In the genomic region with DNA sequence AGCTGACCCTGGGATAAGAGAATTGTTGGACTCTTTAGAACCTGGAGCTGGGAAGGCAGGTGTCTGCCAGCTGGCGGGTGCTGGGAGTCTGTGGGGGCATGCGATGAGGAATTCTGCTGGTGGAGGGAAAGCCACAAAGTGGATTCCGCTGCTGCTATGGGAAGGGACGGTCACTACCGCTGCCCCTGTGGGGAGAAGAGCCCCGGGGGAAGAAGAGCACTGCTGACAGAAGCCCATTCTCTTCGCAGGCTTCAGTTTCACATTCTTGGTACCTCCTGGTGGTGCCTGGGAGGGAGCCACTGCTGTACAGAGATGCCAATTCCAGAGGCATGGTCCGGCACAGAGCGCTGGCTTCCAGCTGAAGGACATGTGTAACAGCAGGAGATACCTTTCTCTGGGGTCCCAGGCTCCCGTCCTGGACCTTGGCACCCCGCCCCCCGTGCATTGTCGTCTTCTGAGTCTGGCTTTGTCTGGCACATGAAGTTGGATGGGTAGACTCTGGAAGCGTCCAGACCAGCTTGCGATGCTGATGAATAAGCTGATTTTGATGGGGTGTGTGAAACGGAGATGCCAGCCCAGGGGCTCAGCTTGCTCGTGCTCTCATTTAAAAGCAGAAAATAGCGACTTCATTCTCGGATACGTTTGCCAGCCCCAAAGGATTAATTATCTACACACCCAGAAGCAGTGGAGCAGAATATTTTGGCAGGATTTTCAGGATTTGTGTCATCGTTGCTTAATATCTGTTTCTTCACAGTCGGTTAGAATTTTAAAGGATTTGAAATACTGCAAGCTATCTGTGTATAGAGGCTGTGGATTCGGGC, we compare ENCODE assay signal across 2 cellular contexts.
TF ChIP-seq lines count a peak whose summit lies in the region.

No MANE protein-coding gene starts in this region.

TF ChIP-seq in IMR-90, 13 proteins besides CTCF, POLR2A, EP300 and RAD21:
- TF ChIP-seq SMC3 (IDR thresholded peaks at IDR 0.05; ENCODE audit: low read depth, low read length) (no peak), FOS (IDR thresholded peaks at IDR 0.05; ENCODE audit: low read depth, low read length) (no peak), MAZ (IDR thresholded peaks at IDR 0.05; ENCODE audit: borderline replicate concordance, low read depth, low read length) (no peak), CHD1 (IDR thresholded peaks at IDR 0.05; ENCODE audit: low read depth, low read length) (no peak), NFE2L2 (IDR thresholded peaks at IDR 0.05; ENCODE audit: low read depth, low read length) (no peak), ELK1 (IDR thresholded peaks at IDR 0.05; ENCODE audit: borderline replicate concordance, low read depth, low read length) (no peak), BHLHE40 (IDR thresholded peaks at IDR 0.05; ENCODE audit: low read depth, low read length) (no peak), RFX5 (IDR thresholded peaks at IDR 0.05; ENCODE audit: low read depth, low read length) (no peak), MXI1 (IDR thresholded peaks at IDR 0.05; ENCODE audit: borderline replicate concordance, low read depth, low read length) (no peak), RCOR1 (IDR thresholded peaks at IDR 0.05; ENCODE audit: insufficient replicate concordance, low read length) (no peak), USF2 (IDR thresholded peaks at IDR 0.05; ENCODE audit: low read depth, low read length) (no peak), CEBPB (IDR thresholded peaks at IDR 0.05; ENCODE audit: low read depth, low read length) (no peak), MAFK (IDR thresholded peaks at IDR 0.05; ENCODE audit: low read depth, low read length) (no peak)

TF ChIP-seq in HepG2, 621 proteins besides CTCF, POLR2A, EP300 and RAD21 (continues in another document):
- TF ChIP-seq, protein P1, sequence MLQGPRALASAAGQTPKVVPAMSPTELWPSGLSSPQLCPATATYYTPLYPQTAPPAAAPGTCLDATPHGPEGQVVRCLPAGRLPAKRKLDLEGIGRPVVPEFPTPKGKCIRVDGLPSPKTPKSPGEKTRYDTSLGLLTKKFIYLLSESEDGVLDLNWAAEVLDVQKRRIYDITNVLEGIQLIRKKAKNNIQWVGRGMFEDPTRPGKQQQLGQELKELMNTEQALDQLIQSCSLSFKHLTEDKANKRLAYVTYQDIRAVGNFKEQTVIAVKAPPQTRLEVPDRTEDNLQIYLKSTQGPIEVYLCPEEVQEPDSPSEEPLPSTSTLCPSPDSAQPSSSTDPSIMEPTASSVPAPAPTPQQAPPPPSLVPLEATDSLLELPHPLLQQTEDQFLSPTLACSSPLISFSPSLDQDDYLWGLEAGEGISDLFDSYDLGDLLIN (CRISPR knock-in tag; IDR thresholded peaks at IDR 0.05; ENCODE audit: borderline replicate concordance) = 0 out of 2 replicates have a peak, but pooled peaks have one; percentile 36
- TF ChIP-seq, protein P2, sequence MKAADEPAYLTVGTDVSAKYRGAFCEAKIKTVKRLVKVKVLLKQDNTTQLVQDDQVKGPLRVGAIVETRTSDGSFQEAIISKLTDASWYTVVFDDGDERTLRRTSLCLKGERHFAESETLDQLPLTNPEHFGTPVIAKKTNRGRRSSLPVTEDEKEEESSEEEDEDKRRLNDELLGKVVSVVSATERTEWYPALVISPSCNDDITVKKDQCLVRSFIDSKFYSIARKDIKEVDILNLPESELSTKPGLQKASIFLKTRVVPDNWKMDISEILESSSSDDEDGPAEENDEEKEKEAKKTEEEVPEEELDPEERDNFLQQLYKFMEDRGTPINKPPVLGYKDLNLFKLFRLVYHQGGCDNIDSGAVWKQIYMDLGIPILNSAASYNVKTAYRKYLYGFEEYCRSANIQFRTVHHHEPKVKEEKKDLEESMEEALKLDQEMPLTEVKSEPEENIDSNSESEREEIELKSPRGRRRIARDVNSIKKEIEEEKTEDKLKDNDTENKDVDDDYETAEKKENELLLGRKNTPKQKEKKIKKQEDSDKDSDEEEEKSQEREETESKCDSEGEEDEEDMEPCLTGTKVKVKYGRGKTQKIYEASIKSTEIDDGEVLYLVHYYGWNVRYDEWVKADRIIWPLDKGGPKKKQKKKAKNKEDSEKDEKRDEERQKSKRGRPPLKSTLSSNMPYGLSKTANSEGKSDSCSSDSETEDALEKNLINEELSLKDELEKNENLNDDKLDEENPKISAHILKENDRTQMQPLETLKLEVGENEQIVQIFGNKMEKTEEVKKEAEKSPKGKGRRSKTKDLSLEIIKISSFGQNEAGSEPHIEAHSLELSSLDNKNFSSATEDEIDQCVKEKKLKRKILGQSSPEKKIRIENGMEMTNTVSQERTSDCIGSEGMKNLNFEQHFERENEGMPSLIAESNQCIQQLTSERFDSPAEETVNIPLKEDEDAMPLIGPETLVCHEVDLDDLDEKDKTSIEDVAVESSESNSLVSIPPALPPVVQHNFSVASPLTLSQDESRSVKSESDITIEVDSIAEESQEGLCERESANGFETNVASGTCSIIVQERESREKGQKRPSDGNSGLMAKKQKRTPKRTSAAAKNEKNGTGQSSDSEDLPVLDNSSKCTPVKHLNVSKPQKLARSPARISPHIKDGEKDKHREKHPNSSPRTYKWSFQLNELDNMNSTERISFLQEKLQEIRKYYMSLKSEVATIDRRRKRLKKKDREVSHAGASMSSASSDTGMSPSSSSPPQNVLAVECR (CRISPR knock-in tag; IDR thresholded peaks at IDR 0.05; ENCODE audit: borderline replicate concordance) = peak; percentile 6; the same call in 1 of the 2 replicates
- TF ChIP-seq KAT8 (CRISPR knock-in tag; IDR thresholded peaks at IDR 0.05) = no peak
- no peak for TF ChIP-seq THAP11 (CRISPR knock-in tag; IDR thresholded peaks at IDR 0.05)
- no peak for TF ChIP-seq SRSF9 (IDR thresholded peaks at IDR 0.05; ENCODE audit: borderline replicate concordance, insufficient read depth, low read depth, low read length, poor library complexity, severe bottlenecking)
- no peak for TF ChIP-seq ZFYVE20 (CRISPR knock-in tag; IDR thresholded peaks at IDR 0.05; ENCODE audit: borderline replicate concordance, low read depth)
- TF ChIP-seq, protein P3, sequence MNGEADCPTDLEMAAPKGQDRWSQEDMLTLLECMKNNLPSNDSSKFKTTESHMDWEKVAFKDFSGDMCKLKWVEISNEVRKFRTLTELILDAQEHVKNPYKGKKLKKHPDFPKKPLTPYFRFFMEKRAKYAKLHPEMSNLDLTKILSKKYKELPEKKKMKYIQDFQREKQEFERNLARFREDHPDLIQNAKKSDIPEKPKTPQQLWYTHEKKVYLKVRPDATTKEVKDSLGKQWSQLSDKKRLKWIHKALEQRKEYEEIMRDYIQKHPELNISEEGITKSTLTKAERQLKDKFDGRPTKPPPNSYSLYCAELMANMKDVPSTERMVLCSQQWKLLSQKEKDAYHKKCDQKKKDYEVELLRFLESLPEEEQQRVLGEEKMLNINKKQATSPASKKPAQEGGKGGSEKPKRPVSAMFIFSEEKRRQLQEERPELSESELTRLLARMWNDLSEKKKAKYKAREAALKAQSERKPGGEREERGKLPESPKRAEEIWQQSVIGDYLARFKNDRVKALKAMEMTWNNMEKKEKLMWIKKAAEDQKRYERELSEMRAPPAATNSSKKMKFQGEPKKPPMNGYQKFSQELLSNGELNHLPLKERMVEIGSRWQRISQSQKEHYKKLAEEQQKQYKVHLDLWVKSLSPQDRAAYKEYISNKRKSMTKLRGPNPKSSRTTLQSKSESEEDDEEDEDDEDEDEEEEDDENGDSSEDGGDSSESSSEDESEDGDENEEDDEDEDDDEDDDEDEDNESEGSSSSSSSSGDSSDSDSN (CRISPR knock-in tag; IDR thresholded peaks at IDR 0.05) = peak; percentile 47; the same call in 1 of the 2 replicates
- TF ChIP-seq ATRX (CRISPR knock-in tag; IDR thresholded peaks at IDR 0.05; ENCODE audit: borderline replicate concordance) = no peak
- TF ChIP-seq ZNF546 (CRISPR knock-in tag; conservative IDR thresholded peaks at IDR 0.05) = no peak
- TF ChIP-seq ZEB1 (IDR thresholded peaks at IDR 0.05; ENCODE audit: insufficient replicate concordance, low read depth) = no peak
- TF ChIP-seq, protein P4, sequence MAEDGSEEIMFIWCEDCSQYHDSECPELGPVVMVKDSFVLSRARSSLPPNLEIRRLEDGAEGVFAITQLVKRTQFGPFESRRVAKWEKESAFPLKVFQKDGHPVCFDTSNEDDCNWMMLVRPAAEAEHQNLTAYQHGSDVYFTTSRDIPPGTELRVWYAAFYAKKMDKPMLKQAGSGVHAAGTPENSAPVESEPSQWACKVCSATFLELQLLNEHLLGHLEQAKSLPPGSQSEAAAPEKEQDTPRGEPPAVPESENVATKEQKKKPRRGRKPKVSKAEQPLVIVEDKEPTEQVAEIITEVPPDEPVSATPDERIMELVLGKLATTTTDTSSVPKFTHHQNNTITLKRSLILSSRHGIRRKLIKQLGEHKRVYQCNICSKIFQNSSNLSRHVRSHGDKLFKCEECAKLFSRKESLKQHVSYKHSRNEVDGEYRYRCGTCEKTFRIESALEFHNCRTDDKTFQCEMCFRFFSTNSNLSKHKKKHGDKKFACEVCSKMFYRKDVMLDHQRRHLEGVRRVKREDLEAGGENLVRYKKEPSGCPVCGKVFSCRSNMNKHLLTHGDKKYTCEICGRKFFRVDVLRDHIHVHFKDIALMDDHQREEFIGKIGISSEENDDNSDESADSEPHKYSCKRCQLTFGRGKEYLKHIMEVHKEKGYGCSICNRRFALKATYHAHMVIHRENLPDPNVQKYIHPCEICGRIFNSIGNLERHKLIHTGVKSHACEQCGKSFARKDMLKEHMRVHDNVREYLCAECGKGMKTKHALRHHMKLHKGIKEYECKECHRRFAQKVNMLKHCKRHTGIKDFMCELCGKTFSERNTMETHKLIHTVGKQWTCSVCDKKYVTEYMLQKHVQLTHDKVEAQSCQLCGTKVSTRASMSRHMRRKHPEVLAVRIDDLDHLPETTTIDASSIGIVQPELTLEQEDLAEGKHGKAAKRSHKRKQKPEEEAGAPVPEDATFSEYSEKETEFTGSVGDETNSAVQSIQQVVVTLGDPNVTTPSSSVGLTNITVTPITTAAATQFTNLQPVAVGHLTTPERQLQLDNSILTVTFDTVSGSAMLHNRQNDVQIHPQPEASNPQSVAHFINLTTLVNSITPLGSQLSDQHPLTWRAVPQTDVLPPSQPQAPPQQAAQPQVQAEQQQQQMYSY (CRISPR knock-in tag; IDR thresholded peaks at IDR 0.05) = no peak; the same call in 1 of the 2 replicates
- TF ChIP-seq, protein P5, sequence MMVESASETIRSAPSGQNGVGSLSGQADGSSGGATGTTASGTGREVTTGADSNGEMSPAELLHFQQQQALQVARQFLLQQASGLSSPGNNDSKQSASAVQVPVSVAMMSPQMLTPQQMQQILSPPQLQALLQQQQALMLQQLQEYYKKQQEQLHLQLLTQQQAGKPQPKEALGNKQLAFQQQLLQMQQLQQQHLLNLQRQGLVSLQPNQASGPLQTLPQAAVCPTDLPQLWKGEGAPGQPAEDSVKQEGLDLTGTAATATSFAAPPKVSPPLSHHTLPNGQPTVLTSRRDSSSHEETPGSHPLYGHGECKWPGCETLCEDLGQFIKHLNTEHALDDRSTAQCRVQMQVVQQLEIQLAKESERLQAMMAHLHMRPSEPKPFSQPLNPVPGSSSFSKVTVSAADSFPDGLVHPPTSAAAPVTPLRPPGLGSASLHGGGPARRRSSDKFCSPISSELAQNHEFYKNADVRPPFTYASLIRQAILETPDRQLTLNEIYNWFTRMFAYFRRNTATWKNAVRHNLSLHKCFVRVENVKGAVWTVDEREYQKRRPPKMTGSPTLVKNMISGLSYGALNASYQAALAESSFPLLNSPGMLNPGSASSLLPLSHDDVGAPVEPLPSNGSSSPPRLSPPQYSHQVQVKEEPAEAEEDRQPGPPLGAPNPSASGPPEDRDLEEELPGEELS (CRISPR knock-in tag; IDR thresholded peaks at IDR 0.05) = 0 out of 2 replicates have a peak, but pooled peaks have one; percentile 16
- 0 out of 2 replicates have a peak, but pooled peaks have one; percentile 46 for TF ChIP-seq ZFP37 (CRISPR knock-in tag; IDR thresholded peaks at IDR 0.05; ENCODE audit: borderline replicate concordance)
- TF ChIP-seq HDAC1 (CRISPR knock-in tag; IDR thresholded peaks at IDR 0.05) = peak; percentile 14
- TF ChIP-seq SP4 (CRISPR knock-in tag; IDR thresholded peaks at IDR 0.05) = 0 out of 2 replicates have a peak, but pooled peaks have one; percentile 32
- TF ChIP-seq ZNF557 (CRISPR knock-in tag; IDR thresholded peaks at IDR 0.05) = no peak
- TF ChIP-seq SNAPC4 (CRISPR knock-in tag; IDR thresholded peaks at IDR 0.05) = no peak
- TF ChIP-seq ZNF878 (CRISPR knock-in tag; IDR thresholded peaks at IDR 0.05) = no peak
- peak; percentile 4; the same call in 1 of the 2 replicates for TF ChIP-seq ZNF770 (CRISPR knock-in tag; IDR thresholded peaks at IDR 0.05)
